In genomic region chr3:163315786-163316185, GRCh38 we compare ENCODE assay signal across 19 cellular contexts.
DNase-seq lines count a peak whose midpoint lies in the region; TF ChIP-seq lines count a peak whose summit lies in the region.
"Had no signal": no experiment of that assay in that cellular context is flagged by ENCODE, and none has a peak within 500 bp of the region (broad histone marks: within the 10 kb centered on the region; RNA-seq: fewer than 3 reads in every experiment).

No MANE protein-coding gene starts in this region.

- no peaks in the 10 kb centered on the region for H3K79me2 ChIP-seq in SU-DHL-6 (ENCODE audit: insufficient read depth, low read length)

- H3K27ac ChIP-seq in SU-DHL-6 (ENCODE audit: low read depth, low read length) (no peak overlapping the region), substantia nigra (ENCODE audit: low read depth, low read length, poor library complexity, severe bottlenecking) (no peak overlapping the region)
- H3K27ac ChIP-seq: BLaER1, HL-60, SJCRH30 had no signal

- H3F3A ChIP-seq in SU-DHL-6 (ENCODE audit: insufficient read depth) = no peaks in the 10 kb centered on the region

- H4K20me1 ChIP-seq in SU-DHL-6 (ENCODE audit: low read depth, low read length) = no peaks in the 10 kb centered on the region
- H4K20me1 ChIP-seq: BLaER1 had no signal

- H3K4me2 ChIP-seq in SU-DHL-6 (ENCODE audit: low read depth, low read length, poor library complexity, severe bottlenecking) = no peak overlapping the region
- H3K4me2 ChIP-seq: BLaER1 had no signal

- peak overlapping the region; percentile 31 for H2AFZ ChIP-seq in SU-DHL-6 (ENCODE audit: low read depth, low read length, severe bottlenecking)

- DNase-seq in AG08396 (ENCODE audit: low spot score) (peak; percentile 4), HT1080 (ENCODE audit: low read depth) (peak; percentile 81), glomerular visceral epithelial cell (ENCODE audit: extremely low spot score) (peak; percentile 2), NCI-H226 (no peak), cerebellar cortex (ENCODE audit: low spot score) (no peak), NCI-H1694 treated with DMSO at 0.1 percent for 48 hours (lab: John Stamatoyannopoulos, UW) (no peak), substantia nigra (lab: John Stamatoyannopoulos, UW) (no peak)
- DNase-seq: Calu3; CD4-positive, alpha-beta memory T cell; Kasumi-1; NCI-H187; NCI-H2107; NCI-H2227 treated with DMSO at 0.1 percent for 48 hours; NCI-H524 treated with DMSO at 0.1 percent for 48 hours; SJCRH30; SW 1271 had no signal

- H3K9ac ChIP-seq in SU-DHL-6 (ENCODE audit: low read length) = no peak overlapping the region
- H3K9ac ChIP-seq: BLaER1 had no signal

- H3K9me2 ChIP-seq in SU-DHL-6 (replicated peaks; ENCODE audit: insufficient read depth, low read length) = no peaks in the 10 kb centered on the region

- no peaks in the 10 kb centered on the region for H3K36me3 ChIP-seq in SU-DHL-6 (ENCODE audit: low read length)
- H3K36me3 ChIP-seq: BLaER1, SJCRH30 had no signal

- no peaks in the 10 kb centered on the region for H3K27me3 ChIP-seq in SU-DHL-6 (ENCODE audit: low read length)
- H3K27me3 ChIP-seq: BLaER1, SJCRH30 had no signal

- H3K4me3 ChIP-seq in SU-DHL-6 (ENCODE audit: insufficient read depth, low read length, poor library complexity, severe bottlenecking) = no peak overlapping the region
- H3K4me3 ChIP-seq: BLaER1, SJCRH30 had no signal

- H3K9me3 ChIP-seq in SU-DHL-6 (ENCODE audit: insufficient read depth, low read length) = no peaks in the 10 kb centered on the region
- H3K9me3 ChIP-seq: BLaER1, SJCRH30 had no signal

- no peak for TF ChIP-seq CTCF in SU-DHL-6 (IDR thresholded peaks at IDR 0.05; ENCODE audit: insufficient read depth, low read length, poor library complexity, severe bottlenecking)

Comparison
In these comparisons a context has a peak if more than half of its experiments do, and no peak if none do; other contexts are left out.
1. DNase-seq: peak in AG08396 (single experiment), HT1080 (single experiment) and glomerular visceral epithelial cell (single experiment); none in NCI-H226 (single experiment), cerebellar cortex (single experiment), NCI-H1694 treated with DMSO at 0.1 percent for 48 hours (single experiment) and substantia nigra (0 of 49).